2 cellular contexts compared by ENCODE assay signal in genomic region chr11:67256477-67256876, GRCh38.
TF ChIP-seq lines count a peak whose summit lies in the region.

No MANE protein-coding gene starts in this region.

TF ChIP-seq in GM12891, 5 proteins besides CTCF, POLR2A, EP300 and RAD21:
- TF ChIP-seq POLR2AphosphoS5 (IDR thresholded peaks at IDR 0.05; ENCODE audit: low read depth, low read length) (peak; percentile 62; the same call in 1 of the 2 replicates), TAF1 (IDR thresholded peaks at IDR 0.05; ENCODE audit: low read depth, low read length) (no peak)
TF ChIP-seq in GM12891: peak in this region for 1.

TF ChIP-seq in GM12878, 131 proteins besides CTCF, POLR2A, EP300 and RAD21:
- TF ChIP-seq USF1 (IDR thresholded peaks at IDR 0.05; ENCODE audit: borderline replicate concordance, extremely low read length, insufficient read depth, low read depth, low read length) (no peak), MYB (IDR thresholded peaks at IDR 0.05; ENCODE audit: borderline replicate concordance, low read depth, low read length) (no peak), RB1 (IDR thresholded peaks at IDR 0.05; ENCODE audit: borderline replicate concordance) (no peak), SRF (IDR thresholded peaks at IDR 0.05; ENCODE audit: low read depth in 2 of 2, low read length in 2 of 2) (no peak), POLR2AphosphoS5 (IDR thresholded peaks at IDR 0.05; ENCODE audit: low read length) (peak; percentile 20; the same call in 1 of the 2 replicates)
TF ChIP-seq in GM12878: peak in this region for 1.
